Comparison of ENCODE assay signal across 20 cellular contexts in the genomic region with DNA sequence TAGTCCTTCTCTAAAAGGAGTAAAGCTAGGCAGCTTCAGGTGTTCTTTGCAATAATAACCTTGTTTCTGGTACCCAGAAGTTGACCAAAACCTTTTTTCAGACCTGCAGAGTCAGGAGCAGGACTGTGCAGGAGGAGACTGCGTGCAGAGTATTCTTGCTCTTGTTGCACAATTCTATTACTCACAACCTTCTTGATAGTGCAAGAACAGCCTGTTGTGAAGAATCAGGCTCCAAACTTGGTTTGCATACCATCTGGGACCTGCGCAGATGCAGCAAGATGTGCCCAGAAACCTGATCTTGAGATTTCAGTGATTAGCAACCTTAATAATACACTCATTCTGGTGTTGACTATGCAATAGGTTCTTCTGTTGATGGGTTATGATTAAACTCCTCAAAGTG.
DNase-seq lines count a peak whose midpoint lies in the region; ATAC-seq, FAIRE-seq and TF ChIP-seq lines count a peak whose summit lies in the region.
"Had no signal": no experiment of that assay in that cellular context is flagged by ENCODE, and none has a peak within 500 bp of the region (broad histone marks: within the 10 kb centered on the region; RNA-seq: fewer than 3 reads in every experiment).

No MANE protein-coding gene starts in this region.

- H3K4me3 ChIP-seq in Panc1 (ENCODE audit: low read depth in 2 of 2, low read length in 2 of 2) (no peak overlapping the region), choroid plexus epithelial cell (ENCODE audit: low read depth, low read length) (no peak overlapping the region)
- H3K4me3 ChIP-seq: BLaER1 treated with 17β-estradiol and CSF1 and Interleukin-3, amounts not matched to agents 10 nM and 100 nM had no signal

- TF ChIP-seq CTCF in Panc1 (IDR thresholded peaks at IDR 0.05) (no peak), choroid plexus epithelial cell (conservative IDR thresholded peaks at IDR 0.05; ENCODE audit: low read depth, low read length) (no peak), omental fat pad (IDR thresholded peaks at IDR 0.05) (no peak), RWPE1 (conservative IDR thresholded peaks at IDR 0.05; ENCODE audit: low read depth) (no peak)

- CTCF ChIA-PET in Panc1 (lab: Charles Lee) = interaction anchor here (0.5 kb wide), 1 partner anchor 155 kb away, joined by 4 read pairs; no protein-coding TSS in a partner anchor
- CTCF ChIA-PET in RWPE1 (lab: Yijun Ruan, JAX) = no interaction called here

- no peaks in the 10 kb centered on the region for H3K27me3 ChIP-seq in Panc1 (ENCODE audit: control insufficient read depth, insufficient read depth, low read length)
- H3K27me3 ChIP-seq: BLaER1 treated with 17β-estradiol and CSF1 and Interleukin-3, amounts not matched to agents 10 nM and 100 nM had no signal

- DNase-seq in NCI-H2171 (lab: John Stamatoyannopoulos, UW) = peak; percentile 31
- DNase-seq in Panc1 (ENCODE audit: low read depth, low spot score) = no peak
- peak; percentile 70 for DNase-seq in choroid plexus epithelial cell (ENCODE audit: low read depth)
- no peak for DNase-seq in omental fat pad (ENCODE audit: low spot score)
- DNase-seq in RWPE1 (ENCODE audit: low spot score) = no peak
- no peak for DNase-seq in NCI-H1092 treated with DMSO at 0.1 percent for 48 hours (lab: John Stamatoyannopoulos, UW)
- no peak for DNase-seq in HTR-8/SVneo (ENCODE audit: insufficient read length, low spot score)
- DNase-seq: Calu3; CD8-positive, alpha-beta T cell; GOT3; KG1; NCI-H1092; NCI-H446; NCI-H774; SIG-M5; T-helper 1 cell had no signal

- peaks cover 34% of the 10 kb centered on the region for H3K4me1 ChIP-seq in Panc1 (ENCODE audit: control insufficient read depth, insufficient read depth, low read length)

- POLR2A ChIA-PET in Panc1 (lab: Charles Lee) (no interaction called here), RWPE1 (lab: Yijun Ruan, JAX; ENCODE audit: low non-redundant PET) (no interaction called here)

- intact Hi-C loops in Panc1 (cut with micrococcal nuclease; ENCODE audit: unreplicated experiment) = no loop called here

- ATAC-seq in Panc1 (no peak), omental fat pad (ENCODE audit: low FRiP score) (peak; percentile 64)
- ATAC-seq: CD8-positive, alpha-beta T cell; HepG2 had no signal

- BruUV-seq in Panc1 (replicated peaks; lab: Mats Ljungman, UMichigan) = no TSS peak

- peak overlapping the region; percentile 92 for H3K27ac ChIP-seq in Panc1 (ENCODE audit: low read length)
- H3K27ac ChIP-seq in RWPE1 = no peak overlapping the region
- H3K27ac ChIP-seq: BLaER1 treated with 17β-estradiol and CSF1 and Interleukin-3, amounts not matched to agents 10 nM and 100 nM had no signal

- no peaks in the 10 kb centered on the region for H3K9me3 ChIP-seq in Panc1 (ENCODE audit: control insufficient read depth, insufficient read depth, low read depth, low read length)
- H3K9me3 ChIP-seq: BLaER1 treated with 17β-estradiol and CSF1 and Interleukin-3, amounts not matched to agents 10 nM and 100 nM had no signal

- FAIRE-seq in HTR-8/SVneo (lab: Jason Lieb, UNC) = no peak
- FAIRE-seq: GM12891, GM19239, HepG2 had no signal

- in situ Hi-C loops in Panc1 (cut with HindIII; ENCODE audit: low pct_unique_long_range_greater_than_20kb, low sequenced_read_pairs) = no loop called here

- peaks cover 5% of the 10 kb centered on the region; the same call in 1 of the 2 replicates for H3K36me3 ChIP-seq in Panc1 (ENCODE audit: control insufficient read depth, insufficient read depth, low read length)

Comparison
In these comparisons a context has a peak if more than half of its experiments do, and no peak if none do; other contexts are left out.
1. DNase-seq: peak in NCI-H2171 (single experiment) and choroid plexus epithelial cell (single experiment); none in Panc1 (single experiment), omental fat pad (single experiment), RWPE1 (single experiment), NCI-H1092 treated with DMSO at 0.1 percent for 48 hours (single experiment) and HTR-8/SVneo (single experiment).